ENCODE assay signal across 16 cellular contexts in the genomic region with DNA sequence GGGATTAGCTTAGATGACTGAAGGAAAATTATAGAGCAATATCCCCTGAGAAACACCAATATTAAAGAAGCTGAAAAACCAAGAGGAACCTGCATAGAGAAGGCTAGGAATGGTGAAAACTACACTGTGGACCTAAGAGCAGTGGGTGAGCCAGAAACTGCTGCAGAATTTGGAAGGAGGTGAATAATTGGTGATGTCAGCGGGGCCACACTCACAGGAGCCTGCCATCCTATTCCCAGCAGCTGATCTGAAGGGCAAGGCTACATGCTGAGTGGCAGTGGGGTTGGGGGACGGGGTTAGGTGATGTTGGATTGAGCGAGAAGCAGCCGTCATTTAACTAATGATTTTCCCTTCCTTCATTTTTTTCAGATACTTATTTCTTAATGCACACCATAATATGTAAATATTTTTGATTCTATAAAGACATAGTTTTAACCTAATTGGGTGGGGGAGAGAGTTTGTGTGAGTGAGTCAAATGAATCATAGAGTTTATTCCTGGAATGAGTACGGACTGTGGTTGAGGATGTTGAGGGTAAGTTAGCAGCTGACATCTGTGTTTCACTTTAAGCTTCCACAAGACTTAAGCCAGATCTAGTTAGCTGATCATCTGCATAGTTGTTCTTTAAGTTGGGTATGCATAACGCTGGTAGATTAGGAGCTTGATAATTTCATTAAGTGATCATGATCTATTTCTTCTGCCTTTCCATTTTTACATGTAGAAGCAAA.
DNase-seq lines count a peak whose midpoint lies in the region; ATAC-seq, FAIRE-seq and TF ChIP-seq lines count a peak whose summit lies in the region.
"Had no signal": no experiment of that assay in that cellular context is flagged by ENCODE, and none has a peak within 500 bp of the region (broad histone marks: within the 10 kb centered on the region; RNA-seq: fewer than 3 reads in every experiment).

No MANE protein-coding gene starts in this region.

- intact Hi-C loops in pancreas (cut with DNase I), result no loop called here

- peaks cover 0 to 7% of the 10 kb centered on the region in 2 experiments; a peak in 1 of 4 replicates for H3K4me1 ChIP-seq in SK-N-SH (ENCODE audit: control insufficient read depth in 1 of 2, insufficient read depth in 2 of 2, low read depth in 1 of 2, low read length in 1 of 2)
- no peaks in the 10 kb centered on the region for H3K4me1 ChIP-seq in pancreas

- POLR2A ChIA-PET in SK-N-SH (lab: Yijun Ruan, JAX), result no interaction called here

- FAIRE-seq in pancreas (lab: Jason Lieb, UNC), result no peak

- H3K9me3 ChIP-seq in SK-N-SH (no peaks in the 10 kb centered on the region), pancreas (no peaks in the 10 kb centered on the region)

- H2AFZ ChIP-seq in SK-N-SH (ENCODE audit: low read depth), result no peak overlapping the region

- H3K4me3 ChIP-seq in SK-N-SH (ENCODE audit: low read depth in 2 of 2, low read length in 1 of 2) (no peak overlapping the region), skeletal muscle cell (ENCODE audit: low read depth, low read length) (no peak overlapping the region), pancreas (no peak overlapping the region)

- H3K27me3 ChIP-seq in SK-N-SH (ENCODE audit: insufficient read depth) (no peaks in the 10 kb centered on the region), pancreas (no peaks in the 10 kb centered on the region)

- TF ChIP-seq RAD21 in SK-N-SH (IDR thresholded peaks at IDR 0.05; ENCODE audit: low read length), result no peak

- TF ChIP-seq CTCF in SK-N-SH (IDR thresholded peaks at IDR 0.05), result no peak
- TF ChIP-seq CTCF in pancreas (IDR thresholded peaks at IDR 0.05), result no peak

- CTCF ChIA-PET in SK-N-SH (lab: Yijun Ruan, JAX), result interaction anchor here (1.5 kb wide), 1 partner anchor 9 kb away, joined by 8 read pairs; no protein-coding TSS in a partner anchor

- WGBS in SK-N-SH (ENCODE audit: low lambda C conversion rate), result 64% methylated on average over 6 of the region's 6 CpGs
- 94 to 97% methylated on average over 6 of the region's 6 CpGs for WGBS in pancreas, 2 donors

- 0 out of 2 replicates have a peak, but pooled peaks cover 7% of the 10 kb centered on the region for H4K20me1 ChIP-seq in SK-N-SH (ENCODE audit: insufficient read depth)

- no peaks in the 10 kb centered on the region for H3K36me3 ChIP-seq in SK-N-SH (replicated peaks in 1 of 2; ENCODE audit: control insufficient read depth in 1 of 2, insufficient read depth in 2 of 2, low read length in 1 of 2)
- H3K36me3 ChIP-seq in pancreas, result no peaks in the 10 kb centered on the region

- no peak overlapping the region for H3K4me2 ChIP-seq in SK-N-SH

- TF ChIP-seq EP300 in SK-N-SH (IDR thresholded peaks at IDR 0.05; ENCODE audit: borderline replicate concordance in 1 of 2, low read depth in 1 of 2, low read length in 1 of 2), result no peak; a peak in 1 of 4 replicates

- no peak overlapping the region for H3K9ac ChIP-seq in SK-N-SH

- H3K9me2 ChIP-seq in SK-N-SH, result no peaks in the 10 kb centered on the region

- H3K79me2 ChIP-seq in SK-N-SH (ENCODE audit: insufficient read depth), result peaks cover 3% of the 10 kb centered on the region

- H3K27ac ChIP-seq in SK-N-SH (ENCODE audit: low read depth in 2 of 2, low read length in 1 of 2) (no peak overlapping the region; a peak in 1 of 4 replicates), pancreas (no peak overlapping the region)

- peaks cover 6% of the 10 kb centered on the region for H3F3A ChIP-seq in SK-N-SH (replicated peaks; ENCODE audit: insufficient read depth)

- peak; percentile 37 for DNase-seq in GM04503 (ENCODE audit: low read depth)
- DNase-seq in SK-N-SH, result no peak
- DNase-seq in fibroblast of gingiva (ENCODE audit: low read depth), result peak; percentile 44
- peak; percentile 58 for DNase-seq in skeletal muscle cell (ENCODE audit: low read depth)
- no peak for DNase-seq in stimulated activated CD4-positive, alpha-beta T cell treated with anti-CD3 and anti-CD28 coated beads, Interleukin-4, amount 100 ng/mL, for 4 hours
- no peak for DNase-seq in NCI-H69 (lab: John Stamatoyannopoulos, UW)
- no peak for DNase-seq in pancreas
- DNase-seq: activated CD4-positive, alpha-beta T cell treated with anti-CD3 and anti-CD28 coated beads for 1 hour; activated naive CD8-positive, alpha-beta T cell treated with anti-CD3 and anti-CD28 coated beads, Interleukin-2, amount 10 ng/mL, durations not matched to agents 7 days and 5 days; CD4-positive, alpha-beta T cell; GF-D8; naive B cell; NCI-H2227 treated with DMSO at 0.1 percent for 48 hours; right cardiac atrium; stimulated activated naive CD8-positive, alpha-beta T cell treated with anti-CD3 and anti-CD28 coated beads, Interleukin-15, Interleukin-2, amounts not matched to agents 100 U/mL and 50 U/mL, for 24 hours had no signal

- ATAC-seq in HG03521 (IDR thresholded peaks at IDR 0.05; ENCODE audit: unreplicated experiment) (no peak), pancreas (no peak)
- ATAC-seq: stimulated activated naive CD8-positive, alpha-beta T cell treated with anti-CD3 and anti-CD28 coated beads, Interleukin-15, Interleukin-2, amounts not matched to agents 100 U/mL and 50 U/mL, for 24 hours had no signal

TF ChIP-seq in SK-N-SH, 30 proteins besides CTCF, POLR2A, EP300 and RAD21:
- TF ChIP-seq POLR2AphosphoS5 (IDR thresholded peaks at IDR 0.05; ENCODE audit: low read depth, low read length) (no peak), MEF2A (IDR thresholded peaks at IDR 0.05; ENCODE audit: borderline replicate concordance, low read depth) (peak; percentile 47; the same call in 1 of the 2 replicates), MXI1 (IDR thresholded peaks at IDR 0.05; ENCODE audit: low read depth, low read length) (no peak), FOSL2 (IDR thresholded peaks at IDR 0.05; ENCODE audit: borderline replicate concordance, low read depth) (peak; percentile 26; the same call in 1 of the 2 replicates), FOXM1 (IDR thresholded peaks at IDR 0.05; ENCODE audit: low read depth) (no peak), TCF12 (IDR thresholded peaks at IDR 0.05) (peak; percentile 73), JUND (IDR thresholded peaks at IDR 0.05) (peak; percentile 31; the same call in 1 of the 2 replicates), RXRA (IDR thresholded peaks at IDR 0.05; ENCODE audit: borderline replicate concordance, low read depth) (peak; percentile 24; the same call in 1 of the 2 replicates), EZH2phosphoT487 (IDR thresholded peaks at IDR 0.05; ENCODE audit: borderline replicate concordance, low read depth) (no peak)
- TF ChIP-seq, protein P1, sequence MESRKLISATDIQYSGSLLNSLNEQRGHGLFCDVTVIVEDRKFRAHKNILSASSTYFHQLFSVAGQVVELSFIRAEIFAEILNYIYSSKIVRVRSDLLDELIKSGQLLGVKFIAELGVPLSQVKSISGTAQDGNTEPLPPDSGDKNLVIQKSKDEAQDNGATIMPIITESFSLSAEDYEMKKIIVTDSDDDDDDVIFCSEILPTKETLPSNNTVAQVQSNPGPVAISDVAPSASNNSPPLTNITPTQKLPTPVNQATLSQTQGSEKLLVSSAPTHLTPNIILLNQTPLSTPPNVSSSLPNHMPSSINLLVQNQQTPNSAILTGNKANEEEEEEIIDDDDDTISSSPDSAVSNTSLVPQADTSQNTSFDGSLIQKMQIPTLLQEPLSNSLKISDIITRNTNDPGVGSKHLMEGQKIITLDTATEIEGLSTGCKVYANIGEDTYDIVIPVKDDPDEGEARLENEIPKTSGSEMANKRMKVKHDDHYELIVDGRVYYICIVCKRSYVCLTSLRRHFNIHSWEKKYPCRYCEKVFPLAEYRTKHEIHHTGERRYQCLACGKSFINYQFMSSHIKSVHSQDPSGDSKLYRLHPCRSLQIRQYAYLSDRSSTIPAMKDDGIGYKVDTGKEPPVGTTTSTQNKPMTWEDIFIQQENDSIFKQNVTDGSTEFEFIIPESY (IDR thresholded peaks at IDR 0.05; ENCODE audit: borderline replicate concordance, low read depth), result no peak
- TF ChIP-seq, protein P2, sequence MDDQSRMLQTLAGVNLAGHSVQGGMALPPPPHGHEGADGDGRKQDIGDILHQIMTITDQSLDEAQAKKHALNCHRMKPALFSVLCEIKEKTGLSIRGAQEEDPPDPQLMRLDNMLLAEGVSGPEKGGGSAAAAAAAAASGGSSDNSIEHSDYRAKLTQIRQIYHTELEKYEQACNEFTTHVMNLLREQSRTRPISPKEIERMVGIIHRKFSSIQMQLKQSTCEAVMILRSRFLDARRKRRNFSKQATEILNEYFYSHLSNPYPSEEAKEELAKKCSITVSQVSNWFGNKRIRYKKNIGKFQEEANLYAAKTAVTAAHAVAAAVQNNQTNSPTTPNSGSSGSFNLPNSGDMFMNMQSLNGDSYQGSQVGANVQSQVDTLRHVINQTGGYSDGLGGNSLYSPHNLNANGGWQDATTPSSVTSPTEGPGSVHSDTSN (IDR thresholded peaks at IDR 0.05), result peak; percentile 40
TF ChIP-seq in SK-N-SH: peak in this region for 6.

Comparison
In these comparisons a context has a peak if more than half of its experiments do, and no peak if none do; other contexts are left out.
1. DNase-seq: peak in GM04503 (single experiment), fibroblast of gingiva (single experiment) and skeletal muscle cell (single experiment); none in SK-N-SH (single experiment), stimulated activated CD4-positive, alpha-beta T cell treated with anti-CD3 and anti-CD28 coated beads, Interleukin-4, amount 100 ng/mL, for 4 hours (0 of 2), NCI-H69 (single experiment) and pancreas (0 of 6).